ENCODE assay signal across 1 cellular context in genomic region chr12:131415781-131416180, GRCh38.
TF ChIP-seq lines count a peak whose summit lies in the region.

No MANE protein-coding gene starts in this region.

TF ChIP-seq in K562, 482 proteins besides CTCF, POLR2A, EP300 and RAD21 (continued from another document and continues in another):
- TF ChIP-seq RREB1 (CRISPR knock-in tag; IDR thresholded peaks at IDR 0.05) (no peak), RBM22 (IDR thresholded peaks at IDR 0.05; ENCODE audit: low read depth, low read length, poor library complexity, severe bottlenecking) (no peak), TRIM25 (IDR thresholded peaks at IDR 0.05; ENCODE audit: borderline replicate concordance) (no peak), PTRF (tag; IDR thresholded peaks at IDR 0.05) (no peak), EHMT2 (IDR thresholded peaks at IDR 0.05) (no peak), SMAD4 (CRISPR knock-in tag; conservative IDR thresholded peaks at IDR 0.05) (0 out of 2 replicates have a peak, but pooled peaks have one; percentile 14), TFE3 (CRISPR knock-in tag; IDR thresholded peaks at IDR 0.05) (peak; percentile 99), GTF3C2 (IDR thresholded peaks at IDR 0.05; ENCODE audit: borderline replicate concordance, extremely low read depth, insufficient read length) (no peak), TSC22D4 (tag; IDR thresholded peaks at IDR 0.05) (no peak), HDAC2 (IDR thresholded peaks at IDR 0.05) (no peak), TRIM28 (IDR thresholded peaks at IDR 0.05) (no peak), ZNF143 (CRISPR knock-in tag; IDR thresholded peaks at IDR 0.05) (peak; percentile 92), NR2C1 (IDR thresholded peaks at IDR 0.05) (peak; percentile 86), NR2C1 (tag; IDR thresholded peaks at IDR 0.05) (peak; percentile 93), FOXK2 (conservative IDR thresholded peaks at IDR 0.05 in 1 of 2, IDR thresholded peaks at IDR 0.05 in 1 of 2; ENCODE audit: low read depth in 2 of 2) (peak in 1 of 2 experiments; percentile 60; a peak in 2 of 4 replicates), PHB2 (IDR thresholded peaks at IDR 0.05; ENCODE audit: low read depth) (no peak), SRSF1 (IDR thresholded peaks at IDR 0.05; ENCODE audit: low read depth, low read length) (no peak), MLLT1 (IDR thresholded peaks at IDR 0.05) (no peak), BCLAF1 (IDR thresholded peaks at IDR 0.05; ENCODE audit: borderline replicate concordance in 1 of 2, control insufficient read depth in 1 of 2, low read depth in 2 of 2, low read length in 1 of 2) (no peak), TOE1 (IDR thresholded peaks at IDR 0.05; ENCODE audit: borderline replicate concordance) (peak; percentile 99), TOE1 (CRISPR knock-in tag; IDR thresholded peaks at IDR 0.05; ENCODE audit: borderline replicate concordance, low read depth) (no peak), RAD51 (IDR thresholded peaks at IDR 0.05; ENCODE audit: borderline replicate concordance, low read depth) (peak; percentile 99), ATF1 (CRISPR knock-in tag; IDR thresholded peaks at IDR 0.05) (no peak), ATF1 (tag; IDR thresholded peaks at IDR 0.05) (no peak), NR2C2 (CRISPR knock-in tag; IDR thresholded peaks at IDR 0.05) (no peak), NR2C2 (tag; IDR thresholded peaks at IDR 0.05) (peak; percentile 85), THRA (IDR thresholded peaks at IDR 0.05) (no peak)
- TF ChIP-seq, protein P1, sequence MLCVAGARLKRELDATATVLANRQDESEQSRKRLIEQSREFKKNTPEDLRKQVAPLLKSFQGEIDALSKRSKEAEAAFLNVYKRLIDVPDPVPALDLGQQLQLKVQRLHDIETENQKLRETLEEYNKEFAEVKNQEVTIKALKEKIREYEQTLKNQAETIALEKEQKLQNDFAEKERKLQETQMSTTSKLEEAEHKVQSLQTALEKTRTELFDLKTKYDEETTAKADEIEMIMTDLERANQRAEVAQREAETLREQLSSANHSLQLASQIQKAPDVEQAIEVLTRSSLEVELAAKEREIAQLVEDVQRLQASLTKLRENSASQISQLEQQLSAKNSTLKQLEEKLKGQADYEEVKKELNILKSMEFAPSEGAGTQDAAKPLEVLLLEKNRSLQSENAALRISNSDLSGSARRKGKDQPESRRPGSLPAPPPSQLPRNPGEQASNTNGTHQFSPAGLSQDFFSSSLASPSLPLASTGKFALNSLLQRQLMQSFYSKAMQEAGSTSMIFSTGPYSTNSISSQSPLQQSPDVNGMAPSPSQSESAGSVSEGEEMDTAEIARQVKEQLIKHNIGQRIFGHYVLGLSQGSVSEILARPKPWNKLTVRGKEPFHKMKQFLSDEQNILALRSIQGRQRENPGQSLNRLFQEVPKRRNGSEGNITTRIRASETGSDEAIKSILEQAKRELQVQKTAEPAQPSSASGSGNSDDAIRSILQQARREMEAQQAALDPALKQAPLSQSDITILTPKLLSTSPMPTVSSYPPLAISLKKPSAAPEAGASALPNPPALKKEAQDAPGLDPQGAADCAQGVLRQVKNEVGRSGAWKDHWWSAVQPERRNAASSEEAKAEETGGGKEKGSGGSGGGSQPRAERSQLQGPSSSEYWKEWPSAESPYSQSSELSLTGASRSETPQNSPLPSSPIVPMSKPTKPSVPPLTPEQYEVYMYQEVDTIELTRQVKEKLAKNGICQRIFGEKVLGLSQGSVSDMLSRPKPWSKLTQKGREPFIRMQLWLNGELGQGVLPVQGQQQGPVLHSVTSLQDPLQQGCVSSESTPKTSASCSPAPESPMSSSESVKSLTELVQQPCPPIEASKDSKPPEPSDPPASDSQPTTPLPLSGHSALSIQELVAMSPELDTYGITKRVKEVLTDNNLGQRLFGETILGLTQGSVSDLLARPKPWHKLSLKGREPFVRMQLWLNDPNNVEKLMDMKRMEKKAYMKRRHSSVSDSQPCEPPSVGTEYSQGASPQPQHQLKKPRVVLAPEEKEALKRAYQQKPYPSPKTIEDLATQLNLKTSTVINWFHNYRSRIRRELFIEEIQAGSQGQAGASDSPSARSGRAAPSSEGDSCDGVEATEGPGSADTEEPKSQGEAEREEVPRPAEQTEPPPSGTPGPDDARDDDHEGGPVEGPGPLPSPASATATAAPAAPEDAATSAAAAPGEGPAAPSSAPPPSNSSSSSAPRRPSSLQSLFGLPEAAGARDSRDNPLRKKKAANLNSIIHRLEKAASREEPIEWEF (CRISPR knock-in tag; IDR thresholded peaks at IDR 0.05), result no peak
